In genomic region chr6:155212616-155213380, GRCh38 we compare ENCODE assay signal across 19 cellular contexts. TPM values are rescaled to one million over a fixed set of nuclear protein-coding genes. Genes with fewer than 3 reads are reported as not detected.
"Had no signal": no experiment of that assay in that cellular context is flagged by ENCODE, and none has a peak within 500 bp of the region (broad histone marks: within the 10 kb centered on the region; RNA-seq: fewer than 3 reads in every experiment).

No MANE protein-coding gene starts in this region.

- H3K4me3 ChIP-seq: dorsolateral prefrontal cortex, esophagus squamous epithelium, left ventricle myocardium inferior, skin epidermis, thoracic aorta, uterus had no signal

- H2AFZ ChIP-seq: parathyroid adenoma had no signal

- H3K36me3 ChIP-seq: esophagus squamous epithelium, thoracic aorta, uterus had no signal

- H3K4me1 ChIP-seq: left ventricle myocardium inferior, parathyroid adenoma, uterus had no signal

- H3K27me3 ChIP-seq: dorsolateral prefrontal cortex, esophagus squamous epithelium, uterus had no signal

- H3K9me3 ChIP-seq: esophagus squamous epithelium, left ventricle myocardium inferior, thoracic aorta, uterus had no signal

- ATAC-seq: activated T-cell treated with anti-CD3 and anti-CD28 coated beads, Interleukin-2, amount 50 U/mL, for 4 hours; stimulated activated naive CD8-positive, alpha-beta T cell treated with anti-CD3 and anti-CD28 coated beads, Interleukin-15, amount 100 ng/mL, for 72 hours had no signal

- H3K79me2 ChIP-seq: parathyroid adenoma had no signal

- DNase-seq: activated CD4-positive, alpha-beta memory T cell treated with anti-CD3 and anti-CD28 coated beads for 36 hours; activated effector memory CD4-positive, alpha-beta T cell treated with anti-CD3 and anti-CD28 coated beads, Interleukin-2, amount 50 U/mL, for 16 hours; activated T-cell treated with anti-CD3 and anti-CD28 coated beads, Interleukin-2, amount 50 U/mL, for 4 hours; anterior cingulate cortex; dorsolateral prefrontal cortex; esophagus squamous epithelium; foreskin fibroblast; head of caudate nucleus; left ventricle myocardium inferior; mesendoderm; stimulated activated CD4-positive, alpha-beta T cell treated with anti-CD3 and anti-CD28 coated beads, Interleukin-4, amount 100 ng/mL, for 4 hours; stimulated activated naive CD8-positive, alpha-beta T cell treated with anti-CD3 and anti-CD28 coated beads, Interleukin-15, amount 100 ng/mL, for 72 hours; uterus had no signal

- H3K27ac ChIP-seq: dorsolateral prefrontal cortex, left ventricle myocardium inferior, parathyroid adenoma, thoracic aorta, uterus, VCaP had no signal

- H3K9ac ChIP-seq: parathyroid adenoma had no signal

RNA-seq across cellular contexts. Expression of gene CLDN20, which starts 51.0 kb away (rescaled TPM):
- total RNA-seq: activated CD4-positive, alpha-beta memory T cell treated with anti-CD3 and anti-CD28 coated beads for 36 hours; activated T-cell treated with anti-CD3 and anti-CD28 coated beads, Interleukin-2, amount 50 U/mL, for 4 hours; left ventricle myocardium inferior; neural crest cell; renal cortical epithelial cell; thoracic aorta had no signal
